ENCODE assay signal across 13 cellular contexts in the genomic region with DNA sequence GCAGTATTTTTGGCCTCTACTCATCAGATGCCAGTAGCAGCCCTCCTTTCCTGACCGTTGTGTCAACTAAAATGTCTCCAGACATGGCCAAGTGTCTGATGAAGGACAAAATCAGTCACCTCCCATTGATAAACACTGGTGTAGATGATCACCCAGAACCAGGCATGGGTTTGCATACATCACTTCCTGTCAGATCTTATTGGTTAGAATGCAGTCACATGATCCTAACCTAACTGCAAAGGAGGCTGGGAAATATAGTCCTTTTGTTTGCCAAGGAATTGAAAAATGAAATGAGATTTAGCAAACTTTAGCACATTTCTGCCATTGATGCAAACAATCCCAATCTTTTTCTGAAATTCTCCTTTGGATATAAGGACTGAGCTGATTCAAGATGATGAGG.
DNase-seq lines count a peak whose midpoint lies in the region; ATAC-seq, FAIRE-seq and TF ChIP-seq lines count a peak whose summit lies in the region.
"Had no signal": no experiment of that assay in that cellular context is flagged by ENCODE, and none has a peak within 500 bp of the region (broad histone marks: within the 10 kb centered on the region; RNA-seq: fewer than 3 reads in every experiment).

No MANE protein-coding gene starts in this region.

- POLR2A ChIA-PET in PC-9 (lab: Charles Lee; ENCODE audit: unreplicated experiment) (no interaction called here), HepG2 (lab: Yijun Ruan, JAX) (no interaction called here)

- H3K9me2 ChIP-seq in PC-9 (ENCODE audit: insufficient read depth) = no peaks in the 10 kb centered on the region

- H3K9ac ChIP-seq in HepG2 (ENCODE audit: insufficient read depth, low read depth, low read length) = no peak overlapping the region
- H3K9ac ChIP-seq: BLaER1 treated with 17β-estradiol and CSF1 and Interleukin-3, amounts not matched to agents 10 nM and 100 nM had no signal

- H3K9me3 ChIP-seq in PC-9 (ENCODE audit: insufficient read depth, low read depth) (no peaks in the 10 kb centered on the region), HepG2 (ENCODE audit: low read length) (no peaks in the 10 kb centered on the region)

- peak; percentile 2 for DNase-seq in NCI-H82 (lab: John Stamatoyannopoulos, UW)
- DNase-seq in NCI-H82 treated with DMSO at 0.1 percent for 48 hours (lab: John Stamatoyannopoulos, UW; ENCODE audit: unreplicated experiment) = no peak
- peak; percentile 6 for DNase-seq in Jurkat, Clone E6-1 (ENCODE audit: low read depth, low spot score)
- peak; percentile 13 for DNase-seq in OCI-M1 (lab: John Stamatoyannopoulos, UW)
- no peak for DNase-seq in PC-9
- DNase-seq in HepG2 (ENCODE audit: low spot score) = no peak
- DNase-seq in NCI-H1436 (lab: John Stamatoyannopoulos, UW) = no peak
- DNase-seq: 8988T, ACHN, HCEC 1CT had no signal

- no peaks in the 10 kb centered on the region for H3F3A ChIP-seq in PC-9 (ENCODE audit: insufficient read depth, low read depth)

- H4K20me1 ChIP-seq in PC-9 (ENCODE audit: insufficient read depth) = no peaks in the 10 kb centered on the region
- no peaks in the 10 kb centered on the region for H4K20me1 ChIP-seq in HepG2 (ENCODE audit: insufficient read depth, low read length)
- H4K20me1 ChIP-seq: BLaER1 treated with 17β-estradiol and CSF1 and Interleukin-3, amounts not matched to agents 10 nM and 100 nM had no signal

- CTCF ChIA-PET in PC-9 (lab: Charles Lee) (no interaction called here), HepG2 (lab: Yijun Ruan, JAX; ENCODE audit: low intra/inter-chr PET ratio, low total read pairs) (no interaction called here)

- BruUV-seq in PC-9 (replicated peaks; lab: Mats Ljungman, UMichigan) (no TSS peak), HepG2 (replicated peaks; lab: Mats Ljungman, UMichigan) (no TSS peak)

- WGBS in HepG2 (ENCODE audit: low lambda C conversion rate) = 10% methylated on average over 1 of the region's 1 CpG

- H2AFZ ChIP-seq in PC-9 (no peak overlapping the region), HepG2 (ENCODE audit: low read length) (no peak overlapping the region)

- no peak for TF ChIP-seq RAD21 in HepG2 (CRISPR knock-in tag; IDR thresholded peaks at IDR 0.05)

- H3K27me3 ChIP-seq in PC-9 (ENCODE audit: insufficient read depth, low read depth) (no peaks in the 10 kb centered on the region), HepG2 (ENCODE audit: control insufficient read depth in 1 of 2, insufficient read depth in 2 of 2, low read length in 2 of 2) (no peaks in the 10 kb centered on the region)
- H3K27me3 ChIP-seq: BLaER1 treated with 17β-estradiol and CSF1 and Interleukin-3, amounts not matched to agents 10 nM and 100 nM had no signal

- ATAC-seq in HepG2 = no peak

- H3K79me2 ChIP-seq in PC-9 (ENCODE audit: low read depth) (no peaks in the 10 kb centered on the region), HepG2 (ENCODE audit: insufficient read depth, low read length) (no peaks in the 10 kb centered on the region)

- no peaks in the 10 kb centered on the region for H3K4me1 ChIP-seq in PC-9 (replicated peaks; ENCODE audit: insufficient read depth)
- H3K4me1 ChIP-seq in HepG2 (ENCODE audit: insufficient read depth, low read length) = no peaks in the 10 kb centered on the region

- no peak overlapping the region for H3K27ac ChIP-seq in PC-9
- no peak overlapping the region for H3K27ac ChIP-seq in HepG2 (ENCODE audit: extremely low read length, insufficient read depth, low read length)
- H3K27ac ChIP-seq: BLaER1 treated with 17β-estradiol and CSF1 and Interleukin-3, amounts not matched to agents 10 nM and 100 nM; HL-60 had no signal

- TF ChIP-seq CTCF in PC-9 (conservative IDR thresholded peaks at IDR 0.05) (no peak), HepG2 (CRISPR knock-in tag; IDR thresholded peaks at IDR 0.05) (no peak)

- no peak for FAIRE-seq in HepG2 (lab: Jason Lieb, UNC)
- FAIRE-seq: GM18507 had no signal

- TF ChIP-seq EP300 in HepG2 (IDR thresholded peaks at IDR 0.05; ENCODE audit: low read depth in 2 of 2, low read length in 2 of 2) = no peak
- no peak for TF ChIP-seq EP300 in HepG2 (CRISPR knock-in tag; IDR thresholded peaks at IDR 0.05; ENCODE audit: borderline replicate concordance)

- no peak overlapping the region for H3K4me3 ChIP-seq in Jurkat, Clone E6-1 (ENCODE audit: low read length)
- H3K4me3 ChIP-seq in PC-9 (no peak overlapping the region), HepG2 (replicated peaks in 1 of 3; ENCODE audit: insufficient read depth in 1 of 3, low read depth in 2 of 3, low read length in 3 of 3) (no peak overlapping the region)
- H3K4me3 ChIP-seq: BLaER1 treated with 17β-estradiol and CSF1 and Interleukin-3, amounts not matched to agents 10 nM and 100 nM had no signal

- intact Hi-C loops in PC-9 (cut with micrococcal nuclease; ENCODE audit: unreplicated experiment) = no loop called here
- intact Hi-C loops in HepG2 (cut with micrococcal nuclease; ENCODE audit: unreplicated experiment) = no loop called here

- in situ Hi-C loops in HepG2 (cut with HindIII; ENCODE audit: extremely low pct_ligation_motif_present, low pct_unique_long_range_greater_than_20kb) = no loop called here

- H3K36me3 ChIP-seq in PC-9 (ENCODE audit: low read depth) = no peaks in the 10 kb centered on the region
- no peaks in the 10 kb centered on the region for H3K36me3 ChIP-seq in HepG2 (replicated peaks in 1 of 2; ENCODE audit: control insufficient read depth in 1 of 2, insufficient read depth in 2 of 2, low read length in 2 of 2)

- H3K4me2 ChIP-seq in PC-9 (no peak overlapping the region), HepG2 (ENCODE audit: low read depth, low read length) (no peak overlapping the region)
- H3K4me2 ChIP-seq: BLaER1 treated with 17β-estradiol and CSF1 and Interleukin-3, amounts not matched to agents 10 nM and 100 nM had no signal

- no peak for TF ChIP-seq POLR2A in HepG2 (IDR thresholded peaks at IDR 0.05; ENCODE audit: insufficient read depth in 1 of 2, low read depth in 2 of 2, low read length in 2 of 2)

TF ChIP-seq in HepG2, 621 proteins besides CTCF, POLR2A, EP300 and RAD21:
- TF ChIP-seq ZNF160 (CRISPR knock-in tag; IDR thresholded peaks at IDR 0.05) (no peak), NR2F6 (IDR thresholded peaks at IDR 0.05) (no peak), NR2F6 (CRISPR knock-in tag; IDR thresholded peaks at IDR 0.05) (no peak)
- TF ChIP-seq, protein P1, sequence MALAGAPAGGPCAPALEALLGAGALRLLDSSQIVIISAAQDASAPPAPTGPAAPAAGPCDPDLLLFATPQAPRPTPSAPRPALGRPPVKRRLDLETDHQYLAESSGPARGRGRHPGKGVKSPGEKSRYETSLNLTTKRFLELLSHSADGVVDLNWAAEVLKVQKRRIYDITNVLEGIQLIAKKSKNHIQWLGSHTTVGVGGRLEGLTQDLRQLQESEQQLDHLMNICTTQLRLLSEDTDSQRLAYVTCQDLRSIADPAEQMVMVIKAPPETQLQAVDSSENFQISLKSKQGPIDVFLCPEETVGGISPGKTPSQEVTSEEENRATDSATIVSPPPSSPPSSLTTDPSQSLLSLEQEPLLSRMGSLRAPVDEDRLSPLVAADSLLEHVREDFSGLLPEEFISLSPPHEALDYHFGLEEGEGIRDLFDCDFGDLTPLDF (CRISPR knock-in tag; IDR thresholded peaks at IDR 0.05) = no peak

Comparison
In these comparisons a context has a peak if more than half of its experiments do, and no peak if none do; other contexts are left out.
1. DNase-seq: peak in NCI-H82 (single experiment), Jurkat, Clone E6-1 (single experiment) and OCI-M1 (single experiment); none in NCI-H82 treated with DMSO at 0.1 percent for 48 hours (single experiment), PC-9 (0 of 2), HepG2 (single experiment) and NCI-H1436 (single experiment).